Comparison of ENCODE assay signal across 14 cellular contexts in genomic region chr1:59645893-59646292, GRCh38.
DNase-seq lines count a peak whose midpoint lies in the region; ATAC-seq and TF ChIP-seq lines count a peak whose summit lies in the region.
"Had no signal": no experiment of that assay in that cellular context is flagged by ENCODE, and none has a peak within 500 bp of the region (broad histone marks: within the 10 kb centered on the region; RNA-seq: fewer than 3 reads in every experiment).

No MANE protein-coding gene starts in this region.

- H3K27me3 ChIP-seq in smooth muscle cell (ENCODE audit: low read depth), result no peaks in the 10 kb centered on the region
- H3K27me3 ChIP-seq: cardiac muscle cell, stomach had no signal

- WGBS in smooth muscle cell (ENCODE audit: low lambda C conversion rate), result 55% methylated on average over 2 of the region's 2 CpGs

- H3K79me2 ChIP-seq in smooth muscle cell (ENCODE audit: low read depth), result no peaks in the 10 kb centered on the region

- H3K27ac Mint-ChIP-seq in stimulated activated naive B cell treated with anti-CD40 and anti-IgM and Interleukin-4, amounts not matched to agents 10 μg/mL and 1 μg/mL and 100 μg/mL, for 72 hours, result no peak overlapping the region
- H3K27ac Mint-ChIP-seq: activated CD8-positive, alpha-beta memory T cell treated with anti-CD3 and anti-CD28 coated beads, Interleukin-2, amount 10 ng/mL, durations not matched to agents 7 days and 5 days had no signal

- H3K27me3 Mint-ChIP-seq in stimulated activated naive B cell treated with anti-CD40 and anti-IgM and Interleukin-4, amounts not matched to agents 10 μg/mL and 1 μg/mL and 100 μg/mL, for 72 hours, result no peaks in the 10 kb centered on the region
- H3K27me3 Mint-ChIP-seq: activated CD8-positive, alpha-beta memory T cell treated with anti-CD3 and anti-CD28 coated beads, Interleukin-2, amount 10 ng/mL, durations not matched to agents 7 days and 5 days had no signal

- no peak overlapping the region for H2AFZ ChIP-seq in smooth muscle cell (ENCODE audit: low read depth)
- H2AFZ ChIP-seq: PC-9 had no signal

- H3K36me3 ChIP-seq in SK-N-MC (ENCODE audit: insufficient read depth, low read length) (no peaks in the 10 kb centered on the region), smooth muscle cell (ENCODE audit: low read depth) (no peaks in the 10 kb centered on the region)
- H3K36me3 ChIP-seq: cardiac muscle cell, stomach had no signal

- no peak overlapping the region for H3K4me3 ChIP-seq in SK-N-MC
- no peak overlapping the region for H3K4me3 ChIP-seq in fibroblast of the aortic adventitia (ENCODE audit: low read depth, low read length)
- H3K4me3 ChIP-seq in smooth muscle cell, result no peak overlapping the region
- H3K4me3 ChIP-seq: cardiac muscle cell, PC-9, stomach had no signal

- DNase-seq in GM03348 (ENCODE audit: low spot score), result peak; percentile 83
- peak; percentile 89 for DNase-seq in SK-N-MC (ENCODE audit: low read depth, low spot score)
- DNase-seq in fibroblast of the aortic adventitia (ENCODE audit: low read depth), result peak; percentile 91
- no peak for DNase-seq in smooth muscle cell (lab: John Stamatoyannopoulos, UW; ENCODE audit: unreplicated experiment)
- DNase-seq in stimulated activated naive B cell treated with anti-CD40 and anti-IgM and Interleukin-4, amounts not matched to agents 10 μg/mL and 1 μg/mL and 100 μg/mL, for 72 hours, result no peak
- DNase-seq in KG1 (lab: John Stamatoyannopoulos, UW), result no peak
- DNase-seq in 8988T, result no peak
- DNase-seq: activated CD8-positive, alpha-beta memory T cell treated with anti-CD3 and anti-CD28 coated beads, Interleukin-2, amount 10 ng/mL, durations not matched to agents 7 days and 5 days; activated naive CD4-positive, alpha-beta T cell; effector memory CD4-positive, alpha-beta T cell; PC-9; stimulated activated CD4-positive, alpha-beta T cell treated with anti-CD3 and anti-CD28 coated beads, Interleukin-12 subunit alpha, Interleukin-12 subunit beta, amount 100 ng/mL, for 4 hours; stomach had no signal

- H4K20me1 ChIP-seq in smooth muscle cell (ENCODE audit: low read depth), result no peaks in the 10 kb centered on the region

- peaks cover 0 to 9% of the 10 kb centered on the region in 2 donors for H3K36me3 Mint-ChIP-seq in stimulated activated naive B cell treated with anti-CD40 and anti-IgM and Interleukin-4, amounts not matched to agents 10 μg/mL and 1 μg/mL and 100 μg/mL, for 72 hours
- H3K36me3 Mint-ChIP-seq: activated CD8-positive, alpha-beta memory T cell treated with anti-CD3 and anti-CD28 coated beads, Interleukin-2, amount 10 ng/mL, durations not matched to agents 7 days and 5 days had no signal

- H3K9ac ChIP-seq in SK-N-MC (ENCODE audit: insufficient read length) (no peak overlapping the region), smooth muscle cell (ENCODE audit: low read depth) (no peak overlapping the region)

- H3K4me1 Mint-ChIP-seq in stimulated activated naive B cell treated with anti-CD40 and anti-IgM and Interleukin-4, amounts not matched to agents 10 μg/mL and 1 μg/mL and 100 μg/mL, for 72 hours, result no peaks in the 10 kb centered on the region
- H3K4me1 Mint-ChIP-seq: activated CD8-positive, alpha-beta memory T cell treated with anti-CD3 and anti-CD28 coated beads, Interleukin-2, amount 10 ng/mL, durations not matched to agents 7 days and 5 days had no signal

- TF ChIP-seq CTCF in fibroblast of the aortic adventitia (IDR thresholded peaks at IDR 0.05; ENCODE audit: insufficient read depth, low read length) (no peak), smooth muscle cell (IDR thresholded peaks at IDR 0.05; ENCODE audit: borderline replicate concordance, insufficient read depth, poor library complexity, severe bottlenecking) (no peak)

- H3K4me2 ChIP-seq in smooth muscle cell, result no peak overlapping the region
- H3K4me2 ChIP-seq: PC-9 had no signal

- no peak for ATAC-seq in stimulated activated naive B cell treated with anti-CD40 and anti-IgM and Interleukin-4, amounts not matched to agents 10 μg/mL and 1 μg/mL and 100 μg/mL, for 72 hours (replicated peaks)
- ATAC-seq: activated CD8-positive, alpha-beta memory T cell treated with anti-CD3 and anti-CD28 coated beads, Interleukin-2, amount 10 ng/mL, durations not matched to agents 7 days and 5 days had no signal

- H3K4me3 Mint-ChIP-seq in stimulated activated naive B cell treated with anti-CD40 and anti-IgM and Interleukin-4, amounts not matched to agents 10 μg/mL and 1 μg/mL and 100 μg/mL, for 72 hours, result no peak overlapping the region
- H3K4me3 Mint-ChIP-seq: activated CD8-positive, alpha-beta memory T cell treated with anti-CD3 and anti-CD28 coated beads, Interleukin-2, amount 10 ng/mL, durations not matched to agents 7 days and 5 days had no signal

- H3K27ac ChIP-seq in SK-N-MC (peak overlapping the region; percentile 81), smooth muscle cell (ENCODE audit: low read depth) (peak overlapping the region; percentile 39)
- H3K27ac ChIP-seq: cardiac muscle cell, PC-9 had no signal

- peaks cover 0 to under 1% of the 10 kb centered on the region in 2 donors for H3K9me3 Mint-ChIP-seq in stimulated activated naive B cell treated with anti-CD40 and anti-IgM and Interleukin-4, amounts not matched to agents 10 μg/mL and 1 μg/mL and 100 μg/mL, for 72 hours

- H3K9me3 ChIP-seq in SK-N-MC (ENCODE audit: low read depth, low read length) (no peaks in the 10 kb centered on the region), smooth muscle cell (replicated peaks; ENCODE audit: low read depth) (no peaks in the 10 kb centered on the region)
- H3K9me3 ChIP-seq: stomach had no signal

- H3K4me1 ChIP-seq in smooth muscle cell (ENCODE audit: low read depth), result no peaks in the 10 kb centered on the region

- peaks cover 5% of the 10 kb centered on the region for H3F3A ChIP-seq in smooth muscle cell (ENCODE audit: low read depth)

Comparison
In these comparisons a context has a peak if more than half of its experiments do, and no peak if none do; other contexts are left out.
1. DNase-seq: peak in GM03348 (single experiment), SK-N-MC (single experiment) and fibroblast of the aortic adventitia (single experiment); none in smooth muscle cell (single experiment), stimulated activated naive B cell treated with anti-CD40 and anti-IgM and Interleukin-4, amounts not matched to agents 10 μg/mL and 1 μg/mL and 100 μg/mL, for 72 hours (single experiment), KG1 (single experiment) and 8988T (single experiment).